ENCODE assay signal across 11 cellular contexts in genomic region chrX:109880629-109881028, GRCh38.
DNase-seq lines count a peak whose midpoint lies in the region; ATAC-seq and TF ChIP-seq lines count a peak whose summit lies in the region.
"Had no signal": no experiment of that assay in that cellular context is flagged by ENCODE, and none has a peak within 500 bp of the region (broad histone marks: within the 10 kb centered on the region; RNA-seq: fewer than 3 reads in every experiment).

No MANE protein-coding gene starts in this region.

- H4K5ac ChIP-seq in mesendoderm (ENCODE audit: low read length) = no peak overlapping the region

- ATAC-seq in GM18511 (IDR thresholded peaks at IDR 0.05; ENCODE audit: unreplicated experiment) = peak; percentile 94
- peak; percentile 64 for ATAC-seq in GM21528 (IDR thresholded peaks at IDR 0.05; ENCODE audit: low FRiP score, unreplicated experiment)
- peak; percentile 67 for ATAC-seq in HG03196 (IDR thresholded peaks at IDR 0.05; ENCODE audit: unreplicated experiment)

- H2BK15ac ChIP-seq in mesendoderm (replicated peaks; ENCODE audit: low read depth) = no peak overlapping the region

- H3K4ac ChIP-seq in mesendoderm (ENCODE audit: low read depth, low read length) = no peak overlapping the region

- no peak overlapping the region for H3K4me2 ChIP-seq in mesendoderm (ENCODE audit: low read length)
- H3K4me2 ChIP-seq: neural progenitor cell had no signal

- H3K27ac ChIP-seq in mesendoderm (ENCODE audit: low read depth, low read length) = no peak overlapping the region
- H3K27ac ChIP-seq: neural progenitor cell had no signal

- no peaks in the 10 kb centered on the region for H3K4me1 ChIP-seq in mesendoderm (ENCODE audit: control insufficient read depth, low read depth, low read length)
- H3K4me1 ChIP-seq: neural progenitor cell had no signal

- WGBS in mesendoderm (ENCODE audit: extremely low coverage, insufficient coverage, low lambda C conversion rate) = no CpG with 5 or more reads among the region's 2 CpGs

- no peaks in the 10 kb centered on the region for H3K36me3 ChIP-seq in mesendoderm (ENCODE audit: control insufficient read depth, insufficient read depth, low read length)
- H3K36me3 ChIP-seq: neural progenitor cell had no signal

- no peak overlapping the region for H3K56ac ChIP-seq in mesendoderm (ENCODE audit: low read length)

- no peaks in the 10 kb centered on the region for H3K27me3 ChIP-seq in mesendoderm (ENCODE audit: insufficient read depth, low read length, poor library complexity)
- H3K27me3 ChIP-seq: neural progenitor cell had no signal

- H3K79me2 ChIP-seq in mesendoderm (ENCODE audit: control insufficient read depth, insufficient read depth, low read length) = no peaks in the 10 kb centered on the region

- no peak overlapping the region for H2BK120ac ChIP-seq in mesendoderm (ENCODE audit: low read depth, low read length)

- no peak overlapping the region for H3K4me3 Mint-ChIP-seq in brain
- H3K4me3 Mint-ChIP-seq: neural progenitor cell had no signal

- peaks cover 11% of the 10 kb centered on the region for H3K4me1 Mint-ChIP-seq in brain

- H4K8ac ChIP-seq in mesendoderm (ENCODE audit: low read depth, low read length) = no peak overlapping the region

- peaks cover 4% of the 10 kb centered on the region for H3K27me3 Mint-ChIP-seq in brain

- no peaks in the 10 kb centered on the region for H3K79me1 ChIP-seq in mesendoderm (ENCODE audit: low read length)

- H3K23ac ChIP-seq in mesendoderm (ENCODE audit: low read length) = no peak overlapping the region

- H3K9ac ChIP-seq in mesendoderm (ENCODE audit: low read length) = no peak overlapping the region
- H3K9ac ChIP-seq: neural progenitor cell had no signal

- no peak overlapping the region for H2AK5ac ChIP-seq in mesendoderm (ENCODE audit: low read length)

- no peaks in the 10 kb centered on the region for H3K36me3 Mint-ChIP-seq in brain
- H3K36me3 Mint-ChIP-seq: neural progenitor cell had no signal

- H3K27ac Mint-ChIP-seq in brain = peak overlapping the region in 3 of 5 experiments; percentile 44 to 75 (median 73)
- H3K27ac Mint-ChIP-seq: neural progenitor cell had no signal

- no peak overlapping the region for H3K18ac ChIP-seq in mesendoderm (ENCODE audit: low read length)

- no peak for DNase-seq in amniotic stem cell (lab: John Stamatoyannopoulos, UW)
- DNase-seq in mesendoderm = no peak
- DNase-seq in NCI-H1092 (lab: John Stamatoyannopoulos, UW) = no peak
- DNase-seq in effector CD4-positive, alpha-beta T cell = no peak
- DNase-seq: activated T-cell treated with anti-CD3 and anti-CD28 coated beads, Interleukin-2, amount 50 U/mL, for 48 hours; NCI-H2171 treated with DMSO at 0.1 percent for 48 hours had no signal

- H3K9me3 Mint-ChIP-seq in brain = no peaks in the 10 kb centered on the region
- H3K9me3 Mint-ChIP-seq: neural progenitor cell had no signal

- TF ChIP-seq CTCF in brain (conservative IDR thresholded peaks at IDR 0.05) = no peak

- no peak overlapping the region for H3K4me3 ChIP-seq in mesendoderm (ENCODE audit: low read length)
- H3K4me3 ChIP-seq: neural progenitor cell had no signal

- H2BK5ac ChIP-seq in mesendoderm (ENCODE audit: low read length) = no peak overlapping the region
